Comparison of ENCODE assay signal across 8 cellular contexts in genomic region chr16:75471723-75472634, GRCh38. TPM values are rescaled to one million over a fixed set of nuclear protein-coding genes. Genes with fewer than 3 reads are reported as not detected.
A peak's percentile ranks its signal among the peaks of the same experiment; 100 is the strongest.
DNase-seq lines count a peak whose midpoint lies in the region; ATAC-seq, FAIRE-seq and TF ChIP-seq lines count a peak whose summit lies in the region.

No MANE protein-coding gene starts in this region.

- H3K27ac ChIP-seq in KMS-11 (no peak overlapping the region), RWPE2 (ENCODE audit: poor library complexity, severe bottlenecking) (no peak overlapping the region), caudate nucleus (ENCODE audit: low read depth, low read length) (no peak overlapping the region), keratinocyte (ENCODE audit: control insufficient read depth, insufficient read depth, low read length) (no peak overlapping the region)

- no peaks in the 10 kb centered on the region for H3K79me2 ChIP-seq in KMS-11 (ENCODE audit: insufficient read depth, low read depth)
- H3K79me2 ChIP-seq in keratinocyte (ENCODE audit: control insufficient read depth, insufficient read depth, low read length): no peaks in the 10 kb centered on the region

- H3K9me3 ChIP-seq in RWPE2 (ENCODE audit: severe bottlenecking) (no peaks in the 10 kb centered on the region), keratinocyte (ENCODE audit: control insufficient read depth, low read depth, low read length) (no peaks in the 10 kb centered on the region)

- H3K36me3 ChIP-seq in KMS-11 (ENCODE audit: insufficient read depth) (no peaks in the 10 kb centered on the region), RWPE2 (ENCODE audit: low read depth) (no peaks in the 10 kb centered on the region), keratinocyte (ENCODE audit: control insufficient read depth in 2 of 2, extremely low read depth in 1 of 2, insufficient read depth in 2 of 2, low read length in 2 of 2) (no peaks in the 10 kb centered on the region)

- H3K9ac ChIP-seq in KMS-11 (no peak overlapping the region), keratinocyte (ENCODE audit: control insufficient read depth, extremely low read depth, insufficient read depth, low read length) (no peak overlapping the region)

- H3K4me1 ChIP-seq in KMS-11 (ENCODE audit: low read depth, poor library complexity, severe bottlenecking) (no peaks in the 10 kb centered on the region), RWPE2 (ENCODE audit: insufficient read depth, poor library complexity, severe bottlenecking) (peaks cover 8% of the 10 kb centered on the region), keratinocyte (ENCODE audit: control insufficient read depth, extremely low read depth, insufficient read depth, low read length) (peaks cover under 1% of the 10 kb centered on the region)

- H4K20me1 ChIP-seq in KMS-11 (ENCODE audit: insufficient read depth) (no peaks in the 10 kb centered on the region), keratinocyte (ENCODE audit: control insufficient read depth, extremely low read depth, insufficient read depth, low read length) (no peaks in the 10 kb centered on the region)

- DNase-seq in SIG-M5 treated with dmso at 0.1 percent for 504 hours (lab: John Stamatoyannopoulos, UW; ENCODE audit: unreplicated experiment) (peak; percentile 64), SIG-M5 (lab: John Stamatoyannopoulos, UW) (no peak), RWPE2 (ENCODE audit: low spot score) (no peak), caudate nucleus (lab: John Stamatoyannopoulos, UW) (peak in 56 of 61 donors; percentile 4 to 84 (median 40)), keratinocyte (ENCODE audit: low read depth, low spot score) (no peak)
- peak; percentile 47 for DNase-seq in stimulated activated CD4-positive, alpha-beta T cell treated with anti-CD3 and anti-CD28 coated beads, Interleukin-4, amount 100 ng/mL, for 24 hours

- ATAC-seq in GM21529 (IDR thresholded peaks at IDR 0.05; ENCODE audit: unreplicated experiment) (peak; percentile 85), RWPE2 (ENCODE audit: low read depth) (peak; percentile 93)

- H3K27me3 ChIP-seq in KMS-11 (ENCODE audit: insufficient read depth, low read depth) (no peaks in the 10 kb centered on the region), RWPE2 (ENCODE audit: insufficient read depth, poor library complexity, severe bottlenecking) (no peaks in the 10 kb centered on the region), keratinocyte (ENCODE audit: control insufficient read depth, extremely low read depth, insufficient read depth, low read length) (no peaks in the 10 kb centered on the region)

- no peaks in the 10 kb centered on the region for H3K9me1 ChIP-seq in keratinocyte (ENCODE audit: control insufficient read depth, extremely low read depth, insufficient read depth, low read length)

- H3K4me3 ChIP-seq in KMS-11 (IDR thresholded peaks at IDR 0.05; ENCODE audit: insufficient read depth, low read depth, low read length): no peak overlapping the region
- no peak overlapping the region for H3K4me3 ChIP-seq in RWPE2 (ENCODE audit: severe bottlenecking)
- H3K4me3 ChIP-seq in keratinocyte (ENCODE audit: control insufficient read depth in 2 of 3, extremely low read depth in 1 of 3, insufficient read depth in 2 of 3, low read depth in 1 of 3, low read length in 3 of 3): no peak overlapping the region

- no peak overlapping the region for H2AFZ ChIP-seq in KMS-11 (ENCODE audit: low read depth)
- H2AFZ ChIP-seq in keratinocyte (ENCODE audit: control insufficient read depth, low read length): no peak overlapping the region

- dilution Hi-C loops in keratinocyte (cut with MboI; ENCODE audit: extremely low pct_ligation_motif_present, low sequenced_read_pairs): no loop called here

- TF ChIP-seq CTCF in KMS-11 (conservative IDR thresholded peaks at IDR 0.05; ENCODE audit: low read depth, low read length) (peak; percentile 47), RWPE2 (IDR thresholded peaks at IDR 0.05; ENCODE audit: poor library complexity, severe bottlenecking) (peak; percentile 91), keratinocyte (optimal IDR thresholded peaks at IDR 0.05 in 1 of 3, IDR thresholded peaks at IDR 0.05 in 1 of 3, conservative IDR thresholded peaks at IDR 0.05 in 1 of 3; ENCODE audit: extremely low read depth in 1 of 3, insufficient read depth in 2 of 3, low read length in 3 of 3) (peak; percentile 77 to 94 (median 90))

- H3K4me2 ChIP-seq in KMS-11 (no peak overlapping the region), keratinocyte (ENCODE audit: control insufficient read depth, extremely low read depth, insufficient read depth, low read depth, low read length) (no peak overlapping the region)

- peak; percentile 88 for FAIRE-seq in keratinocyte (lab: Jason Lieb, UNC)

RNA-seq across cellular contexts. Expression of gene TMEM170A, which starts 7.5 kb away (rescaled TPM):
- 13.2 to 22.1 TPM (median 14.5 TPM) in 3 replicates for polyA plus RNA-seq in keratinocyte
- polyA plus RNA-seq in keratinocyte (2011; ENCODE audit: low read depth): 6.4 TPM
- polyA plus RNA-seq in keratinocyte (2011; cell fraction: cytosol; rRNA removed): 7.2 and 12.6 TPM in 2 replicates
- polyA plus RNA-seq in keratinocyte (2011; cell fraction: nucleus; rRNA removed): 16.4 and 17.4 TPM in 2 replicates
- 10.1 and 15.8 TPM in 2 replicates for polyA plus RNA-seq in keratinocyte (2012; ENCODE audit: low replicate concordance)
- polyA minus RNA-seq in keratinocyte: 4.1 to 15.9 TPM (median 10.9 TPM) in 3 replicates
- 8.8 TPM for polyA minus RNA-seq in keratinocyte (2011; cell fraction: cytosol; rRNA and poly(A)+ RNA removed)
- polyA minus RNA-seq in keratinocyte (2011; cell fraction: nucleus; rRNA and poly(A)+ RNA removed): 12.8 and 23.4 TPM in 2 replicates

RNA-seq across cellular contexts. Expression of gene CHST6, which starts 23.3 kb away (rescaled TPM):
- 0.03 to 0.27 TPM (median 0.14 TPM) in 3 replicates for polyA plus RNA-seq in keratinocyte
- 0.07 TPM for polyA plus RNA-seq in keratinocyte (2011; ENCODE audit: low read depth)
- polyA plus RNA-seq in keratinocyte (2011; cell fraction: cytosol; rRNA removed): 0.04 TPM in 2 replicates
- polyA plus RNA-seq in keratinocyte (2011; cell fraction: nucleus; rRNA removed): 0.23 and 0.32 TPM in 2 replicates
- 0.14 and 0.47 TPM in 2 replicates for polyA plus RNA-seq in keratinocyte (2012; ENCODE audit: low replicate concordance)
- 0.03 to 0.59 TPM (median 0.06 TPM) in 3 replicates for polyA minus RNA-seq in keratinocyte
- 0.19 TPM for polyA minus RNA-seq in keratinocyte (2011; cell fraction: cytosol; rRNA and poly(A)+ RNA removed)
- polyA minus RNA-seq in keratinocyte (2011; cell fraction: nucleus; rRNA and poly(A)+ RNA removed): 0.47 and 0.53 TPM in 2 replicates

RNA-seq across cellular contexts. Expression of gene CFDP1, which starts 38.7 kb away (rescaled TPM):
- 22.3 to 42.1 TPM (median 32.8 TPM) in 3 replicates for polyA plus RNA-seq in keratinocyte
- 131 TPM for polyA plus RNA-seq in keratinocyte (2011; ENCODE audit: low read depth)
- 33.8 and 43.1 TPM in 2 replicates for polyA plus RNA-seq in keratinocyte (2011; cell fraction: cytosol; rRNA removed)
- 14.3 and 25.7 TPM in 2 replicates for polyA plus RNA-seq in keratinocyte (2011; cell fraction: nucleus; rRNA removed)
- 37.4 and 45.9 TPM in 2 replicates for polyA plus RNA-seq in keratinocyte (2012; ENCODE audit: low replicate concordance)
- 2.7 to 17.7 TPM (median 6.8 TPM) in 3 replicates for polyA minus RNA-seq in keratinocyte
- polyA minus RNA-seq in keratinocyte (2011; cell fraction: cytosol; rRNA and poly(A)+ RNA removed): 18.0 TPM
- polyA minus RNA-seq in keratinocyte (2011; cell fraction: nucleus; rRNA and poly(A)+ RNA removed): 6.6 and 23.9 TPM in 2 replicates

Comparison
In these comparisons a context has a peak if more than half of its experiments do, and no peak if none do; other contexts are left out.
1. DNase-seq: peak in SIG-M5 treated with dmso at 0.1 percent for 504 hours (single experiment), caudate nucleus (56 of 61) and stimulated activated CD4-positive, alpha-beta T cell treated with anti-CD3 and anti-CD28 coated beads, Interleukin-4, amount 100 ng/mL, for 24 hours (single experiment); none in SIG-M5 (single experiment), RWPE2 (single experiment) and keratinocyte (single experiment).
2. Peak in every context shown above with its lines, with median percentiles within 50 percentile points of each other: CTCF ChIP-seq.